Comparison of ENCODE assay signal across 2 cellular contexts in genomic region chr1:156320560-156320959, GRCh38.
TF ChIP-seq lines count a peak whose summit lies in the region.

No MANE protein-coding gene starts in this region.

TF ChIP-seq in IMR-90, 13 proteins besides CTCF, POLR2A, EP300 and RAD21:
- TF ChIP-seq BHLHE40 (IDR thresholded peaks at IDR 0.05; ENCODE audit: low read depth, low read length) (no peak), ELK1 (IDR thresholded peaks at IDR 0.05; ENCODE audit: borderline replicate concordance, low read depth, low read length) (no peak), USF2 (IDR thresholded peaks at IDR 0.05; ENCODE audit: low read depth, low read length) (no peak), FOS (IDR thresholded peaks at IDR 0.05; ENCODE audit: low read depth, low read length) (no peak), NFE2L2 (IDR thresholded peaks at IDR 0.05; ENCODE audit: low read depth, low read length) (no peak), MAZ (IDR thresholded peaks at IDR 0.05; ENCODE audit: borderline replicate concordance, low read depth, low read length) (no peak), MXI1 (IDR thresholded peaks at IDR 0.05; ENCODE audit: borderline replicate concordance, low read depth, low read length) (no peak), SMC3 (IDR thresholded peaks at IDR 0.05; ENCODE audit: low read depth, low read length) (no peak), CHD1 (IDR thresholded peaks at IDR 0.05; ENCODE audit: low read depth, low read length) (no peak), RCOR1 (IDR thresholded peaks at IDR 0.05; ENCODE audit: insufficient replicate concordance, low read length) (no peak), MAFK (IDR thresholded peaks at IDR 0.05; ENCODE audit: low read depth, low read length) (no peak), CEBPB (IDR thresholded peaks at IDR 0.05; ENCODE audit: low read depth, low read length) (no peak), RFX5 (IDR thresholded peaks at IDR 0.05; ENCODE audit: low read depth, low read length) (no peak)

TF ChIP-seq in endothelial cell of umbilical vein, 7 proteins besides CTCF, POLR2A, EP300 and RAD21:
- peak; percentile 17 for TF ChIP-seq FOS (IDR thresholded peaks at IDR 0.05; ENCODE audit: borderline replicate concordance, insufficient read depth, low read length)
- no peak for TF ChIP-seq JUN (IDR thresholded peaks at IDR 0.05; ENCODE audit: borderline replicate concordance, insufficient read depth, insufficient read length, low read depth)
